In genomic region chr13:104773775-104774174, GRCh38 we compare ENCODE assay signal across 1 cellular context.
TF ChIP-seq lines count a peak whose summit lies in the region.

No MANE protein-coding gene starts in this region.

TF ChIP-seq in SK-N-SH treated with all-trans-retinoic acid at 6 μM for 48 hours, 23 proteins besides CTCF, POLR2A, EP300 and RAD21 (continued from another document):
- TF ChIP-seq, protein P1, sequence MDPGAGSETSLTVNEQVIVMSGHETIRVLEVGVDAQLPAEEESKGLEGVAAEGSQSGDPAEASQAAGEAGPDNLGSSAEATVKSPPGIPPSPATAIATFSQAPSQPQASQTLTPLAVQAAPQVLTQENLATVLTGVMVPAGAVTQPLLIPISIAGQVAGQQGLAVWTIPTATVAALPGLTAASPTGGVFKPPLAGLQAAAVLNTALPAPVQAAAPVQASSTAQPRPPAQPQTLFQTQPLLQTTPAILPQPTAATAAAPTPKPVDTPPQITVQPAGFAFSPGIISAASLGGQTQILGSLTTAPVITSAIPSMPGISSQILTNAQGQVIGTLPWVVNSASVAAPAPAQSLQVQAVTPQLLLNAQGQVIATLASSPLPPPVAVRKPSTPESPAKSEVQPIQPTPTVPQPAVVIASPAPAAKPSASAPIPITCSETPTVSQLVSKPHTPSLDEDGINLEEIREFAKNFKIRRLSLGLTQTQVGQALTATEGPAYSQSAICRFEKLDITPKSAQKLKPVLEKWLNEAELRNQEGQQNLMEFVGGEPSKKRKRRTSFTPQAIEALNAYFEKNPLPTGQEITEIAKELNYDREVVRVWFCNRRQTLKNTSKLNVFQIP (CRISPR knock-in tag; IDR thresholded peaks at IDR 0.05; ENCODE audit: borderline replicate concordance, low read depth), result no peak
- no peak for TF ChIP-seq RARB (CRISPR knock-in tag; IDR thresholded peaks at IDR 0.05)
- TF ChIP-seq CSRNP3 (CRISPR knock-in tag; IDR thresholded peaks at IDR 0.05), result no peak
- TF ChIP-seq ZFP30 (CRISPR knock-in tag; IDR thresholded peaks at IDR 0.05), result no peak
- no peak for TF ChIP-seq GLIS3 (CRISPR knock-in tag; IDR thresholded peaks at IDR 0.05)
- no peak for TF ChIP-seq ARNTL (CRISPR knock-in tag; IDR thresholded peaks at IDR 0.05; ENCODE audit: borderline replicate concordance, low read depth)
- TF ChIP-seq ESRRG (CRISPR knock-in tag; IDR thresholded peaks at IDR 0.05), result no peak
- TF ChIP-seq SNAI2 (CRISPR knock-in tag; IDR thresholded peaks at IDR 0.05), result no peak
- no peak for TF ChIP-seq PATZ1 (CRISPR knock-in tag; IDR thresholded peaks at IDR 0.05; ENCODE audit: borderline replicate concordance)
- no peak for TF ChIP-seq ZC3H10 (CRISPR knock-in tag; IDR thresholded peaks at IDR 0.05)
- no peak for TF ChIP-seq TOX (CRISPR knock-in tag; IDR thresholded peaks at IDR 0.05; ENCODE audit: borderline replicate concordance)
- TF ChIP-seq, protein P2, sequence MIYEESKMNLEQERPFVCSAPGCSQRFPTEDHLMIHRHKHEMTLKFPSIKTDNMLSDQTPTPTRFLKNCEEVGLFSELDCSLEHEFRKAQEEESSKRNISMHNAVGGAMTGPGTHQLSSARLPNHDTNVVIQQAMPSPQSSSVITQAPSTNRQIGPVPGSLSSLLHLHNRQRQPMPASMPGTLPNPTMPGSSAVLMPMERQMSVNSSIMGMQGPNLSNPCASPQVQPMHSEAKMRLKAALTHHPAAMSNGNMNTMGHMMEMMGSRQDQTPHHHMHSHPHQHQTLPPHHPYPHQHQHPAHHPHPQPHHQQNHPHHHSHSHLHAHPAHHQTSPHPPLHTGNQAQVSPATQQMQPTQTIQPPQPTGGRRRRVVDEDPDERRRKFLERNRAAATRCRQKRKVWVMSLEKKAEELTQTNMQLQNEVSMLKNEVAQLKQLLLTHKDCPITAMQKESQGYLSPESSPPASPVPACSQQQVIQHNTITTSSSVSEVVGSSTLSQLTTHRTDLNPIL (CRISPR knock-in tag; IDR thresholded peaks at IDR 0.05; ENCODE audit: low read depth), result no peak
- no peak for TF ChIP-seq CSDC2 (CRISPR knock-in tag; IDR thresholded peaks at IDR 0.05)
- TF ChIP-seq BACH2 (CRISPR knock-in tag; IDR thresholded peaks at IDR 0.05; ENCODE audit: borderline replicate concordance), result no peak
- TF ChIP-seq TCF4 (CRISPR knock-in tag; IDR thresholded peaks at IDR 0.05; ENCODE audit: borderline replicate concordance), result no peak
